ENCODE assay signal across 3 cellular contexts in genomic region chr13:94548382-94549240, GRCh38.
TF ChIP-seq lines count a peak whose summit lies in the region.

No MANE protein-coding gene starts in this region.

TF ChIP-seq in HCT116, 20 proteins besides CTCF, POLR2A, EP300 and RAD21:
- TF ChIP-seq ZFX (IDR thresholded peaks at IDR 0.05) (peak; percentile 85), EZH2 (IDR thresholded peaks at IDR 0.05) (no peak), CEBPB (IDR thresholded peaks at IDR 0.05; ENCODE audit: low read depth) (no peak)

TF ChIP-seq in WTC11, 78 proteins besides CTCF, POLR2A, EP300 and RAD21:
- peak; percentile 88; the same call in 1 of the 2 replicates for TF ChIP-seq HMGXB4 (CRISPR knock-in tag; IDR thresholded peaks at IDR 0.05)
- TF ChIP-seq ARID4B (CRISPR knock-in tag; IDR thresholded peaks at IDR 0.05; ENCODE audit: borderline replicate concordance): peak; percentile 71; the same call in 1 of the 2 replicates
- TF ChIP-seq GTF2I (CRISPR knock-in tag; conservative IDR thresholded peaks at IDR 0.05): no peak
- TF ChIP-seq TEAD1 (CRISPR knock-in tag; IDR thresholded peaks at IDR 0.05): 0 out of 2 replicates have a peak, but pooled peaks have one; percentile 25
- TF ChIP-seq FOXP1 (CRISPR knock-in tag; IDR thresholded peaks at IDR 0.05; ENCODE audit: borderline replicate concordance): peak; percentile 20; the same call in 1 of the 2 replicates
- TF ChIP-seq USF2 (CRISPR knock-in tag; IDR thresholded peaks at IDR 0.05): peak; percentile 14; the same call in 1 of the 2 replicates

TF ChIP-seq in H1, 55 proteins besides CTCF, POLR2A, EP300 and RAD21:
- TF ChIP-seq RBBP5 (IDR thresholded peaks at IDR 0.05; ENCODE audit: borderline replicate concordance, low read depth, low read length) (no peak), PHF8 (conservative IDR thresholded peaks at IDR 0.05; ENCODE audit: low read depth, low read length) (no peak), RFX5 (IDR thresholded peaks at IDR 0.05; ENCODE audit: borderline replicate concordance, low read depth, low read length) (no peak), JUND (IDR thresholded peaks at IDR 0.05; ENCODE audit: low read length) (no peak; the same call in 1 of the 2 replicates), TAF1 (IDR thresholded peaks at IDR 0.05; ENCODE audit: low read depth, low read length) (0 out of 2 replicates have a peak, but pooled peaks have one; percentile 55), KDM4A (IDR thresholded peaks at IDR 0.05; ENCODE audit: low read depth, low read length, severe bottlenecking) (peak; percentile 3), HDAC6 (IDR thresholded peaks at IDR 0.05; ENCODE audit: low read depth, low read length) (no peak), TCF12 (IDR thresholded peaks at IDR 0.05; ENCODE audit: low read depth, low read length) (0 out of 2 replicates have a peak, but pooled peaks have one; percentile 44), SRF (IDR thresholded peaks at IDR 0.05; ENCODE audit: low read depth, low read length) (no peak), BACH1 (IDR thresholded peaks at IDR 0.05; ENCODE audit: low read length) (no peak), USF2 (IDR thresholded peaks at IDR 0.05; ENCODE audit: low read length) (no peak), SIRT6 (IDR thresholded peaks at IDR 0.05; ENCODE audit: low read length) (no peak), MAFK (IDR thresholded peaks at IDR 0.05; ENCODE audit: low read depth, low read length) (no peak), CHD7 (IDR thresholded peaks at IDR 0.05; ENCODE audit: insufficient replicate concordance, low read length) (no peak), EZH2 (IDR thresholded peaks at IDR 0.05; ENCODE audit: low read depth, low read length, severe bottlenecking) (no peak), CEBPB (IDR thresholded peaks at IDR 0.05; ENCODE audit: low read depth, low read length) (no peak), ATF2 (IDR thresholded peaks at IDR 0.05; ENCODE audit: low read length) (no peak; the same call in 1 of the 2 replicates), YY1 (IDR thresholded peaks at IDR 0.05; ENCODE audit: low read depth, low read length) (no peak), NRF1 (IDR thresholded peaks at IDR 0.05; ENCODE audit: low read depth, low read length) (no peak), SUZ12 (IDR thresholded peaks at IDR 0.05; ENCODE audit: low read length) (no peak), CBX5 (IDR thresholded peaks at IDR 0.05; ENCODE audit: low read depth, low read length) (no peak), GABPA (IDR thresholded peaks at IDR 0.05; ENCODE audit: borderline replicate concordance, insufficient read depth, low read length) (no peak), POLR2AphosphoS5 (IDR thresholded peaks at IDR 0.05; ENCODE audit: low read depth, low read length) (peak; percentile 34; the same call in 1 of the 2 replicates), CHD1 (IDR thresholded peaks at IDR 0.05; ENCODE audit: low read depth, low read length) (no peak), CTBP2 (IDR thresholded peaks at IDR 0.05; ENCODE audit: borderline replicate concordance, insufficient read depth, insufficient read length, low read length) (no peak), FOSL1 (IDR thresholded peaks at IDR 0.05; ENCODE audit: insufficient read depth, low read depth, low read length) (no peak), SIN3A (conservative IDR thresholded peaks at IDR 0.05 in 1 of 2, IDR thresholded peaks at IDR 0.05 in 1 of 2; ENCODE audit: low read depth in 1 of 2, low read length in 2 of 2) (no peak), ZNF274 (IDR thresholded peaks at IDR 0.05; ENCODE audit: borderline replicate concordance, extremely low read depth, low read length) (no peak), SAP30 (IDR thresholded peaks at IDR 0.05; ENCODE audit: insufficient read depth, insufficient replicate concordance, low read length) (no peak), SP4 (IDR thresholded peaks at IDR 0.05; ENCODE audit: low read length) (no peak), NANOG (IDR thresholded peaks at IDR 0.05; ENCODE audit: insufficient read depth, low read depth, low read length, poor library complexity, severe bottlenecking) (no peak), ASH2L (IDR thresholded peaks at IDR 0.05; ENCODE audit: low read length) (no peak), KDM5A (IDR thresholded peaks at IDR 0.05; ENCODE audit: low read length) (no peak), CHD2 (IDR thresholded peaks at IDR 0.05; ENCODE audit: low read length) (no peak), TBP (IDR thresholded peaks at IDR 0.05; ENCODE audit: low read depth, low read length) (no peak), BCL11A (IDR thresholded peaks at IDR 0.05; ENCODE audit: low read depth in 2 of 2, low read length in 2 of 2) (no peak), GTF2F1 (IDR thresholded peaks at IDR 0.05; ENCODE audit: borderline replicate concordance, low read depth, low read length) (no peak), RNF2 (IDR thresholded peaks at IDR 0.05; ENCODE audit: borderline replicate concordance, low read depth, low read length, missing control alignments, poor library complexity, severe bottlenecking) (no peak), EGR1 (IDR thresholded peaks at IDR 0.05; ENCODE audit: borderline replicate concordance, low read depth, low read length) (no peak), E2F6 (IDR thresholded peaks at IDR 0.05) (no peak), SIX5 (IDR thresholded peaks at IDR 0.05; ENCODE audit: low read depth, low read length) (no peak), ATF3 (IDR thresholded peaks at IDR 0.05; ENCODE audit: insufficient read depth, low read depth, low read length) (no peak), HDAC2 (IDR thresholded peaks at IDR 0.05; ENCODE audit: borderline replicate concordance in 1 of 2, low read depth in 2 of 2, low read length in 2 of 2) (no peak), TEAD4 (IDR thresholded peaks at IDR 0.05; ENCODE audit: low read depth, low read length) (peak; percentile 2; the same call in 1 of the 2 replicates), TAF7 (optimal IDR thresholded peaks at IDR 0.05; ENCODE audit: borderline replicate concordance, low read depth, low read length) (no peak)
